ENCODE assay signal across 1 cellular context in the genomic region with DNA sequence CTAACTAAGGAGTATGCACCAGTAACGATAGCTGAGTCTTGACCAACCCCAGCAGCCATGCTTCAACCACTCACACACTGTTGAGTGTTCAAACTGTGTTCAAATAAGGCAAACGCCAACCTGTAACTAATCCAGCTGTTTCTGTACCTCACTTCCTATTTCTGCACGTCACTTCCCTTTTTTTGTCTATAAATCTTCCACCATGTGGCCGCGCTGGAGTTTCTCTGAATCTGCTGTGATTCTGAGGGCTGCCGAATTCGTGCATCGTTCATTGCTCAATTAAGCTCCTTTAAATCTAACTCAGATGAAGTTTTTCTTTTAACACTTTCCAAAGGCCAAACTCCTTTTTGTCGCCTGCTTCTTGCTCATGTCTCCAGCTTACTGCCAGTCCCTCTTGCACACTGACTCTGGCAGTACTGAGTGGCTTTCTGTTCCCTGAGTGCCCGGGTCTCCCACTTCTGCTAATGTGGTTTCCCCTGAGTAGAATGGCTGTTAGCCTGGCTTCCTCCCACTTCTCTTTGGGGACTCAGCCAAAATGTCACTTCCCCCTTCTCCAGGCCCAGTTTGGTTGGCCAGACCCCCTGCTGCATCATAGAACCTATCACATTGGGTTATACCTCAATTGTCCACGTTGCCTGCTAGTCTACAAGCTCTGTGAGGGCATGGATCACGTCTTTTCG.
TF ChIP-seq lines count a peak whose summit lies in the region.

No MANE protein-coding gene starts in this region.

TF ChIP-seq in GM23338, 12 proteins besides CTCF, POLR2A, EP300 and RAD21 (continued from another document):
- TF ChIP-seq, protein P1, sequence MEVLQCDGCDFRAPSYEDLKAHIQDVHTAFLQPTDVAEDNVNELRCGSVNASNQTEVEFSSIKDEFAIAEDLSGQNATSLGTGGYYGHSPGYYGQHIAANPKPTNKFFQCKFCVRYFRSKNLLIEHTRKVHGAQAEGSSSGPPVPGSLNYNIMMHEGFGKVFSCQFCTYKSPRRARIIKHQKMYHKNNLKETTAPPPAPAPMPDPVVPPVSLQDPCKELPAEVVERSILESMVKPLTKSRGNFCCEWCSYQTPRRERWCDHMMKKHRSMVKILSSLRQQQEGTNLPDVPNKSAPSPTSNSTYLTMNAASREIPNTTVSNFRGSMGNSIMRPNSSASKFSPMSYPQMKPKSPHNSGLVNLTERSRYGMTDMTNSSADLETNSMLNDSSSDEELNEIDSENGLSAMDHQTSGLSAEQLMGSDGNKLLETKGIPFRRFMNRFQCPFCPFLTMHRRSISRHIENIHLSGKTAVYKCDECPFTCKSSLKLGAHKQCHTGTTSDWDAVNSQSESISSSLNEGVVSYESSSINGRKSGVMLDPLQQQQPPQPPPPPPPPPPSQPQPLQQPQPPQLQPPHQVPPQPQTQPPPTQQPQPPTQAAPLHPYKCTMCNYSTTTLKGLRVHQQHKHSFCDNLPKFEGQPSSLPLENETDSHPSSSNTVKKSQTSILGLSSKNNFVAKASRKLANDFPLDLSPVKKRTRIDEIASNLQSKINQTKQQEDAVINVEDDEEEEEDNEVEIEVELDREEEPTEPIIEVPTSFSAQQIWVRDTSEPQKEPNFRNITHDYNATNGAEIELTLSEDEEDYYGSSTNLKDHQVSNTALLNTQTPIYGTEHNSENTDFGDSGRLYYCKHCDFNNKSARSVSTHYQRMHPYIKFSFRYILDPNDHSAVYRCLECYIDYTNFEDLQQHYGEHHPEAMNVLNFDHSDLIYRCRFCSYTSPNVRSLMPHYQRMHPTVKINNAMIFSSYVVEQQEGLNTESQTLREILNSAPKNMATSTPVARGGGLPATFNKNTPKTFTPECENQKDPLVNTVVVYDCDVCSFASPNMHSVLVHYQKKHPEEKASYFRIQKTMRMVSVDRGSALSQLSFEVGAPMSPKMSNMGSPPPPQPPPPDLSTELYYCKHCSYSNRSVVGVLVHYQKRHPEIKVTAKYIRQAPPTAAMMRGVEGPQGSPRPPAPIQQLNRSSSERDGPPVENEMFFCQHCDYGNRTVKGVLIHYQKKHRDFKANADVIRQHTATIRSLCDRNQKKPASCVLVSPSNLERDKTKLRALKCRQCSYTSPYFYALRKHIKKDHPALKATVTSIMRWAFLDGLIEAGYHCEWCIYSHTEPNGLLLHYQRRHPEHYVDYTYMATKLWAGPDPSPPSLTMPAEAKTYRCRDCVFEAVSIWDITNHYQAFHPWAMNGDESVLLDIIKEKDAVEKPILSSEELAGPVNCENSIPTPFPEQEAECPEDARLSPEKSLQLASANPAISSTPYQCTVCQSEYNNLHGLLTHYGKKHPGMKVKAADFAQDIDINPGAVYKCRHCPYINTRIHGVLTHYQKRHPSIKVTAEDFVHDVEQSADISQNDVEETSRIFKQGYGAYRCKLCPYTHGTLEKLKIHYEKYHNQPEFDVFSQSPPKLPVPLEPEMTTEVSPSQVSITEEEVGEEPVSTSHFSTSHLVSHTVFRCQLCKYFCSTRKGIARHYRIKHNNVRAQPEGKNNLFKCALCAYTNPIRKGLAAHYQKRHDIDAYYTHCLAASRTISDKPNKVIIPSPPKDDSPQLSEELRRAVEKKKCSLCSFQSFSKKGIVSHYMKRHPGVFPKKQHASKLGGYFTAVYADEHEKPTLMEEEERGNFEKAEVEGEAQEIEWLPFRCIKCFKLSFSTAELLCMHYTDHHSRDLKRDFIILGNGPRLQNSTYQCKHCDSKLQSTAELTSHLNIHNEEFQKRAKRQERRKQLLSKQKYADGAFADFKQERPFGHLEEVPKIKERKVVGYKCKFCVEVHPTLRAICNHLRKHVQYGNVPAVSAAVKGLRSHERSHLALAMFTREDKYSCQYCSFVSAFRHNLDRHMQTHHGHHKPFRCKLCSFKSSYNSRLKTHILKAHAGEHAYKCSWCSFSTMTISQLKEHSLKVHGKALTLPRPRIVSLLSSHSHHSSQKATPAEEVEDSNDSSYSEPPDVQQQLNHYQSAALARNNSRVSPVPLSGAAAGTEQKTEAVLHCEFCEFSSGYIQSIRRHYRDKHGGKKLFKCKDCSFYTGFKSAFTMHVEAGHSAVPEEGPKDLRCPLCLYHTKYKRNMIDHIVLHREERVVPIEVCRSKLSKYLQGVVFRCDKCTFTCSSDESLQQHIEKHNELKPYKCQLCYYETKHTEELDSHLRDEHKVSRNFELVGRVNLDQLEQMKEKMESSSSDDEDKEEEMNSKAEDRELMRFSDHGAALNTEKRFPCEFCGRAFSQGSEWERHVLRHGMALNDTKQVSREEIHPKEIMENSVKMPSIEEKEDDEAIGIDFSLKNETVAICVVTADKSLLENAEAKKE (CRISPR knock-in tag; IDR thresholded peaks at IDR 0.05): no peak
